ENCODE assay signal across 22 cellular contexts in the genomic region with DNA sequence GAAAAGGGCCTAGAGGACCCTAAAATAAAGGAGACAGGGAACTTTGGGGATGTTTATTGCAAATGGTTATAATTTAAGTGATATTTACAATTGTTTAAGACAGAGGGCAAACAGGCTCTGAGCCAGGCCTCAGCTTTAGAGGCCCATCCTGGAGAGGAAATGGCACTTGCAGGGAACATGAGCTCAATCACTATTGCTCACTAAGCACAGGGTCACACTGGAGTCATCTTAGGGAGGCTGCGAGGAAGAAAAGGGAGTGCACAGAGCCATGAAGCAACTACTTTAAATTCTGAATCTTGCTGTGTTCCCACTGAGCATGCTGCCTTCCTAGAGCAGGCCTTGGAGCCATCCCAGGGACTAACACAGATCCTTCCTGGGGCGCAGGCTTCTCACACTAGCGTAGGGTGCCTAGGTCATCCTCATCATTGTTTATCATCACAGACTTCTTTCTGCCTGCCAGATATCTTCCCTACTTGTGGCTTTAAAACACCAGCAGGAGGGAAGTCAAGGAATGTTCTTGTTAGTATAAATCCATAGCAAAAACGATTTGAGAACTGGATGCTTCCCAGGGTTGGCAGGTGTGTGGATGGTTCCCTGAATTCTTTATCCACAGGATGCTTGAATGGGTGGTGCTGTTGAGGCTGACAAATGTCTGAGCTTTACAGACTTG. TPM values are rescaled to one million over a fixed set of nuclear protein-coding genes. Genes with fewer than 3 reads are reported as not detected.
DNase-seq lines count a peak whose midpoint lies in the region; ATAC-seq and TF ChIP-seq lines count a peak whose summit lies in the region.
"Had no signal": no experiment of that assay in that cellular context is flagged by ENCODE, and none has a peak within 500 bp of the region (broad histone marks: within the 10 kb centered on the region; RNA-seq: fewer than 3 reads in every experiment).

No MANE protein-coding gene starts in this region.

- H3K4me3 ChIP-seq in breast epithelium (no peak overlapping the region), fibroblast of pulmonary artery (replicated peaks; ENCODE audit: low read depth, low read length) (no peak overlapping the region)
- H3K4me3 ChIP-seq: gastroesophageal sphincter, SJCRH30, upper lobe of left lung had no signal

- H3K9me3 ChIP-seq in breast epithelium: no peaks in the 10 kb centered on the region
- H3K9me3 ChIP-seq: gastroesophageal sphincter, SJCRH30, upper lobe of left lung had no signal

- peaks cover 3 to 5% of the 10 kb centered on the region in 2 donors for H3K4me1 ChIP-seq in breast epithelium
- H3K4me1 ChIP-seq: SJCRH30 had no signal

- POLR2A ChIA-PET in MCF 10A (lab: Yijun Ruan, JAX): no interaction called here

- H3K4me3 Mint-ChIP-seq in MCF 10A (ENCODE audit: unreplicated experiment): no peak overlapping the region
- no peak overlapping the region for H3K4me3 Mint-ChIP-seq in activated T-helper 1 cell treated with anti-CD3 and anti-CD28 coated beads, Interleukin-12 subunit alpha, Interleukin-12 subunit beta, Interleukin-2, Interleukin-4 antibody, amounts not matched to agents 30 ng/mL and 10 ng/mL and 1 ng/mL, durations not matched to agents 14 hours and 24 hours and 36 hours
- H3K4me3 Mint-ChIP-seq: dendritic cell treated with granulocyte-macrophage colony-stimulating factor and Interleukin-4, amounts not matched to agents 40 ng/mL and 50 ng/mL, for 4 days; stimulated activated naive CD8-positive, alpha-beta T cell treated with anti-CD3 and anti-CD28 coated beads, Interleukin-15, amount 100 ng/mL, for 72 hours had no signal

- H3K27me3 ChIP-seq in breast epithelium: no peaks in the 10 kb centered on the region
- H3K27me3 ChIP-seq: gastroesophageal sphincter, SJCRH30, upper lobe of left lung had no signal

- CTCF ChIA-PET in MCF 10A (lab: Yijun Ruan, JAX): interaction anchor here (0.8 kb wide), 1 partner anchor 508 kb away, joined by 3 read pairs; no protein-coding TSS in a partner anchor

- no peak for ATAC-seq in GM18873 (IDR thresholded peaks at IDR 0.05; ENCODE audit: low FRiP score, unreplicated experiment)
- ATAC-seq: gastroesophageal sphincter; left lobe of liver; sciatic nerve; stimulated activated naive CD8-positive, alpha-beta T cell treated with anti-CD3 and anti-CD28 coated beads, Interleukin-15, amount 100 ng/mL, for 72 hours had no signal

- H3K27me3 Mint-ChIP-seq in MCF 10A (ENCODE audit: insufficient read depth, unreplicated experiment): no peaks in the 10 kb centered on the region
- H3K27me3 Mint-ChIP-seq in activated T-helper 1 cell treated with anti-CD3 and anti-CD28 coated beads, Interleukin-12 subunit alpha, Interleukin-12 subunit beta, Interleukin-2, Interleukin-4 antibody, amounts not matched to agents 30 ng/mL and 10 ng/mL and 1 ng/mL, durations not matched to agents 14 hours and 24 hours and 36 hours (ENCODE audit: insufficient read depth): no peaks in the 10 kb centered on the region
- H3K27me3 Mint-ChIP-seq: dendritic cell treated with granulocyte-macrophage colony-stimulating factor and Interleukin-4, amounts not matched to agents 40 ng/mL and 50 ng/mL, for 4 days; stimulated activated naive CD8-positive, alpha-beta T cell treated with anti-CD3 and anti-CD28 coated beads, Interleukin-15, amount 100 ng/mL, for 72 hours had no signal

- no peaks in the 10 kb centered on the region for H3K36me3 ChIP-seq in breast epithelium

- H3K27ac Mint-ChIP-seq in MCF 10A (ENCODE audit: low read depth, unreplicated experiment): no peak overlapping the region
- H3K27ac Mint-ChIP-seq in activated T-helper 1 cell treated with anti-CD3 and anti-CD28 coated beads, Interleukin-12 subunit alpha, Interleukin-12 subunit beta, Interleukin-2, Interleukin-4 antibody, amounts not matched to agents 30 ng/mL and 10 ng/mL and 1 ng/mL, durations not matched to agents 14 hours and 24 hours and 36 hours: peak overlapping the region; percentile 44
- H3K27ac Mint-ChIP-seq: dendritic cell treated with granulocyte-macrophage colony-stimulating factor and Interleukin-4, amounts not matched to agents 40 ng/mL and 50 ng/mL, for 4 days had no signal

- TF ChIP-seq CTCF in MCF 10A (IDR thresholded peaks at IDR 0.05; ENCODE audit: unreplicated experiment): no peak
- TF ChIP-seq CTCF in breast epithelium (IDR thresholded peaks at IDR 0.05): no peak
- TF ChIP-seq CTCF in fibroblast of pulmonary artery (IDR thresholded peaks at IDR 0.05; ENCODE audit: low read length, missing control alignments): no peak

- peaks cover 7% of the 10 kb centered on the region for H3K4me1 Mint-ChIP-seq in MCF 10A (ENCODE audit: insufficient read depth, unreplicated experiment)
- peaks cover 39% of the 10 kb centered on the region for H3K4me1 Mint-ChIP-seq in activated T-helper 1 cell treated with anti-CD3 and anti-CD28 coated beads, Interleukin-12 subunit alpha, Interleukin-12 subunit beta, Interleukin-2, Interleukin-4 antibody, amounts not matched to agents 30 ng/mL and 10 ng/mL and 1 ng/mL, durations not matched to agents 14 hours and 24 hours and 36 hours (ENCODE audit: low read depth)

- BruUV-seq in MCF 10A (replicated peaks; lab: Mats Ljungman, UMichigan): TSS peak; percentile 73

- H3K27ac ChIP-seq in breast epithelium: no peak overlapping the region
- H3K27ac ChIP-seq: epithelial cell of prostate, gastroesophageal sphincter, SJCRH30, upper lobe of left lung had no signal

- intact Hi-C loops in MCF 10A (cut with micrococcal nuclease): no loop called here
- intact Hi-C loops in breast epithelium (cut with DNase I; ENCODE audit: low total_unique reads): no loop called here
- intact Hi-C loops in activated T-helper 1 cell treated with anti-CD3 and anti-CD28 coated beads, Interleukin-12 subunit alpha, Interleukin-12 subunit beta, Interleukin-2, Interleukin-4 antibody, amounts not matched to agents 30 ng/mL and 10 ng/mL and 1 ng/mL, durations not matched to agents 14 hours and 24 hours and 36 hours (cut with micrococcal nuclease): no loop called here

- peaks cover 37% of the 10 kb centered on the region for H3K36me3 Mint-ChIP-seq in MCF 10A (ENCODE audit: insufficient read depth, unreplicated experiment)
- peaks cover 6% of the 10 kb centered on the region for H3K36me3 Mint-ChIP-seq in activated T-helper 1 cell treated with anti-CD3 and anti-CD28 coated beads, Interleukin-12 subunit alpha, Interleukin-12 subunit beta, Interleukin-2, Interleukin-4 antibody, amounts not matched to agents 30 ng/mL and 10 ng/mL and 1 ng/mL, durations not matched to agents 14 hours and 24 hours and 36 hours (ENCODE audit: low read depth)

- H3K9me3 Mint-ChIP-seq in MCF 10A (ENCODE audit: unreplicated experiment): no peaks in the 10 kb centered on the region
- no peaks in the 10 kb centered on the region for H3K9me3 Mint-ChIP-seq in activated T-helper 1 cell treated with anti-CD3 and anti-CD28 coated beads, Interleukin-12 subunit alpha, Interleukin-12 subunit beta, Interleukin-2, Interleukin-4 antibody, amounts not matched to agents 30 ng/mL and 10 ng/mL and 1 ng/mL, durations not matched to agents 14 hours and 24 hours and 36 hours
- H3K9me3 Mint-ChIP-seq: dendritic cell treated with granulocyte-macrophage colony-stimulating factor and Interleukin-4, amounts not matched to agents 40 ng/mL and 50 ng/mL, for 4 days; stimulated activated naive CD8-positive, alpha-beta T cell treated with anti-CD3 and anti-CD28 coated beads, Interleukin-15, amount 100 ng/mL, for 72 hours had no signal

- no peak for DNase-seq in MCF 10A (ENCODE audit: unreplicated experiment)
- DNase-seq in breast epithelium (ENCODE audit: low spot score in 2 of 2): no peak
- no peak for DNase-seq in activated T-helper 1 cell treated with anti-CD3 and anti-CD28 coated beads, Interleukin-12 subunit alpha, Interleukin-12 subunit beta, Interleukin-2, Interleukin-4 antibody, amounts not matched to agents 30 ng/mL and 10 ng/mL and 1 ng/mL, durations not matched to agents 14 hours and 24 hours and 36 hours (ENCODE audit: low spot score)
- peak; percentile 16 for DNase-seq in fibroblast of pulmonary artery (ENCODE audit: low read depth)
- DNase-seq in medulla oblongata (ENCODE audit: extremely low spot score): no peak
- no peak for DNase-seq in NCI-H1436 (lab: John Stamatoyannopoulos, UW)
- no peak for DNase-seq in retina
- DNase-seq: activated effector memory CD4-positive, alpha-beta T cell treated with anti-CD3 and anti-CD28 coated beads, Interleukin-2, amount 50 U/mL, for 16 hours; COR-L47; Karpas-422; NCI-H1105; NCI-H526 treated with DMSO at 0.1 percent for 48 hours; SJCRH30; stimulated activated CD4-positive, alpha-beta T cell treated with anti-CD3 and anti-CD28 coated beads, Interleukin-1b, Interleukin-23, amount 100 ng/mL, for 48 hours; stimulated activated naive CD8-positive, alpha-beta T cell treated with anti-CD3 and anti-CD28 coated beads, Interleukin-15, amount 100 ng/mL, for 72 hours; upper lobe of left lung had no signal

- TF ChIP-seq POLR2A in breast epithelium (IDR thresholded peaks at IDR 0.05): no peak

RNA-seq across cellular contexts. Expression of a gene that starts 12.7 kb away (rescaled TPM):
- total RNA-seq in MCF 10A (2022) (64.7 and 68.1 TPM in 2 replicates), breast epithelium (10 to 100 TPM; 38.4 to 48.1 (median 38.7) TPM)
- 32.4 and 38.0 TPM in 2 replicates for total RNA-seq in activated T-helper 1 cell treated with anti-CD3 and anti-CD28 coated beads, Interleukin-12 subunit alpha, Interleukin-12 subunit beta, Interleukin-2, Interleukin-4 antibody, amounts not matched to agents 30 ng/mL and 10 ng/mL and 1 ng/mL, durations not matched to agents 14 hours and 24 hours and 36 hours
